ENCODE assay signal across 10 cellular contexts in the genomic region with DNA sequence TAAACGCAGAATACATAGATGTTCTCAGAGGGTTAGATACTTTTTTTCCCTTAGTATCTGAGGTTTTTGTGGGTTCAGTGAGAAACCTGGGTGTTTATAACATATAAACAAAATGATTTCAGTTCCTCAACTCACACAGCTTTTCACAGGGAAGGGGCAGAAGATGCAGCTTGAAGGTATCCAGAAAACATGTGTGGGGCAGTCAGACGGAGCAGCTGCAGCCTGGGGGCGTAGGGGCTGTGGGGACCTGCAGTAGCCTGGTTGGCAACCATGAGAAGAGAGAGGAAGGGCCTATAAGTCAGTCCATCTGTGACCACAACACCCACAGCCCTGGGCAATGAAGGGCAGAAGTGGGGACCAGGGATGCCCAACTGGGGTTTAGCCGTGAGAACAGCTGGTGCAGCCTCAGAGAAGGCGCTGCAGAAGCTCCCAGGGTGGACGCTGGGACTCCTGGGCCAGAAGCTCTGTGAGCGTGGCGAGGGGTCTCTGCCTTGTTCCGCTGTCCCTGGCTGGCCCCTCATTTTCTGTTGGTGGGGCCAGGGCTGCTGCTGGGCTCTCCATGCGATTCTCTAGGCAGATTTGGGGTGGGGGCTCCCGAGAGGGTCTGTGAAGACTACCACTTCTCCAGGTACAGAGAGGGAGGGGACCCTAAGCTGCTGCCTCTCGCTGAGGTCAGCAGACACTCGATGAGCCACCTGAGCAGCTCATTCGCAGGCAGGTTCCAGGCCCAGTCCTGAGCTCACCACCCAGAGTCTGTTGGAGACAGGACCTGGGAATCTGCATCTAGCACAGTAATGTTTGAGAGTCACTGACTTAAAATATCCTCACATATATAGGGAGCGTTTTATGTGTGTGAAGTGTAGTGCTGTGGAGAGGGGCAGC.
DNase-seq lines count a peak whose midpoint lies in the region; ATAC-seq and TF ChIP-seq lines count a peak whose summit lies in the region.
"Had no signal": no experiment of that assay in that cellular context is flagged by ENCODE, and none has a peak within 500 bp of the region (broad histone marks: within the 10 kb centered on the region; RNA-seq: fewer than 3 reads in every experiment).

No MANE protein-coding gene starts in this region.

- H3K27ac ChIP-seq in caudate nucleus (ENCODE audit: low read depth, low read length) = no peak overlapping the region
- H3K27ac ChIP-seq: epithelial cell of prostate had no signal

- H3K4me1 Mint-ChIP-seq in activated CD8-positive, alpha-beta T cell treated with anti-CD3 and anti-CD28 coated beads, Interleukin-2, amount 10 ng/mL, durations not matched to agents 7 days and 5 days (ENCODE audit: low read depth) = peaks cover 80% of the 10 kb centered on the region

- peak; percentile 76 for DNase-seq in GM10248 (ENCODE audit: extremely low spot score)
- DNase-seq in activated CD8-positive, alpha-beta T cell treated with anti-CD3 and anti-CD28 coated beads, Interleukin-2, amount 10 ng/mL, durations not matched to agents 7 days and 5 days = peak; percentile 33
- DNase-seq in caudate nucleus (lab: John Stamatoyannopoulos, UW) = no peak
- no peak for DNase-seq in SHP77 treated with DMSO at 0.1 percent for 48 hours (lab: John Stamatoyannopoulos, UW)
- no peak for DNase-seq in kidney tubule cell (ENCODE audit: low spot score)
- no peak for DNase-seq in NCI-H345 (lab: John Stamatoyannopoulos, UW)
- DNase-seq: activated T-cell treated with anti-CD3 and anti-CD28 coated beads for 4 hours had no signal

- H3K36me3 Mint-ChIP-seq in activated CD8-positive, alpha-beta T cell treated with anti-CD3 and anti-CD28 coated beads, Interleukin-2, amount 10 ng/mL, durations not matched to agents 7 days and 5 days (ENCODE audit: low read depth) = peaks cover 46% of the 10 kb centered on the region

- no peaks in the 10 kb centered on the region for H3K9me3 Mint-ChIP-seq in activated CD8-positive, alpha-beta T cell treated with anti-CD3 and anti-CD28 coated beads, Interleukin-2, amount 10 ng/mL, durations not matched to agents 7 days and 5 days (ENCODE audit: insufficient read depth)

- TF ChIP-seq CTCF in GM10248 (IDR thresholded peaks at IDR 0.05; ENCODE audit: control extremely low read depth, extremely low read depth, low read depth, missing control alignments) = no peak

- peak overlapping the region; percentile 82 for H3K27ac Mint-ChIP-seq in activated CD8-positive, alpha-beta T cell treated with anti-CD3 and anti-CD28 coated beads, Interleukin-2, amount 10 ng/mL, durations not matched to agents 7 days and 5 days

- no peaks in the 10 kb centered on the region for H3K27me3 Mint-ChIP-seq in activated CD8-positive, alpha-beta T cell treated with anti-CD3 and anti-CD28 coated beads, Interleukin-2, amount 10 ng/mL, durations not matched to agents 7 days and 5 days (ENCODE audit: low read depth)

- ATAC-seq in GM19397 (IDR thresholded peaks at IDR 0.05; ENCODE audit: unreplicated experiment) (peak; percentile 38), HG03060 (IDR thresholded peaks at IDR 0.05; ENCODE audit: low read depth, unreplicated experiment) (peak; percentile 30)
- peak; percentile 32 for ATAC-seq in activated CD8-positive, alpha-beta T cell treated with anti-CD3 and anti-CD28 coated beads, Interleukin-2, amount 10 ng/mL, durations not matched to agents 7 days and 5 days

- CTCF ChIA-PET in GM10248 (lab: Yijun Ruan, JAX) = interaction anchor here (0.9 to 2.0 kb wide), 4 partner anchors 9 to 105 kb away, joined by 3 to 7 read pairs (median 6); no protein-coding TSS in a partner anchor
- CTCF ChIA-PET in activated CD8-positive, alpha-beta T cell treated with anti-CD3 and anti-CD28 coated beads, Interleukin-2, amount 10 ng/mL, durations not matched to agents 7 days and 5 days (lab: Charles Lee) = interaction anchor here (0.9 to 1.0 kb wide), 2 partner anchors 35 to 261 kb away, joined by 3 to 4 read pairs; no protein-coding TSS in a partner anchor

- POLR2A ChIA-PET in GM10248 (lab: Yijun Ruan, JAX) = interaction anchor here (1.7 kb wide), 1 partner anchor 9 kb away, joined by 5 read pairs; no protein-coding TSS in a partner anchor
- POLR2A ChIA-PET in activated CD8-positive, alpha-beta T cell treated with anti-CD3 and anti-CD28 coated beads, Interleukin-2, amount 10 ng/mL, durations not matched to agents 7 days and 5 days (lab: Charles Lee) = interaction anchor here (0.6 to 1.1 kb wide), 2 partner anchors 35 to 44 kb away, joined by 3 to 4 read pairs; no protein-coding TSS in a partner anchor

- peak overlapping the region; percentile 36 for H3K4me3 Mint-ChIP-seq in activated CD8-positive, alpha-beta T cell treated with anti-CD3 and anti-CD28 coated beads, Interleukin-2, amount 10 ng/mL, durations not matched to agents 7 days and 5 days

Comparison
In these comparisons a context has a peak if more than half of its experiments do, and no peak if none do; other contexts are left out.
1. DNase-seq: peak in GM10248 (single experiment) and activated CD8-positive, alpha-beta T cell treated with anti-CD3 and anti-CD28 coated beads, Interleukin-2, amount 10 ng/mL, durations not matched to agents 7 days and 5 days (single experiment); none in caudate nucleus (0 of 61), SHP77 treated with DMSO at 0.1 percent for 48 hours (single experiment), kidney tubule cell (single experiment) and NCI-H345 (single experiment).
2. Peak in every context shown above with its lines, with median percentiles within 50 percentile points of each other: ATAC-seq.